ENCODE assay signal across 1 cellular context in the genomic region with DNA sequence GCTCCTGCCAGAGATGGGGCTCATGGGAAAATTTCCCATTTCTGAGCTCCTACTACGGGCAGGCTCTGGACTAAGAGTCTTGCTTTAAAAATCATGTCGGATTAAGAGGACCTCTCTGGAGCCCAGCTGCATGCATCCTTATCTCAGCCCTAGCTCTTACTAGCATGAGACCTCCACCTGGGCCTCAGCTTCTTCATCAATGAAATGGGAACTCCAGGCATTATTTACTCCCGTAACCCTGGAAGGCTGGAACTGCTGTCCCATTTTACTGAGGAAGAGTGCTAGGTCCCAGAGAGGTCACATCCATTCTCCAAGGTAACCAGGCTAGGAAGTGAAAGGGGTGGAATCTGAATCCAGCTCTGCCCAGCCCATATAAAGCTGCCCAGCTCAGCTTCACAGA.
TF ChIP-seq lines count a peak whose summit lies in the region.

No MANE protein-coding gene starts in this region.

TF ChIP-seq in GM23338, 12 proteins besides CTCF, POLR2A, EP300 and RAD21 (continued from another document):
- TF ChIP-seq, protein P1, sequence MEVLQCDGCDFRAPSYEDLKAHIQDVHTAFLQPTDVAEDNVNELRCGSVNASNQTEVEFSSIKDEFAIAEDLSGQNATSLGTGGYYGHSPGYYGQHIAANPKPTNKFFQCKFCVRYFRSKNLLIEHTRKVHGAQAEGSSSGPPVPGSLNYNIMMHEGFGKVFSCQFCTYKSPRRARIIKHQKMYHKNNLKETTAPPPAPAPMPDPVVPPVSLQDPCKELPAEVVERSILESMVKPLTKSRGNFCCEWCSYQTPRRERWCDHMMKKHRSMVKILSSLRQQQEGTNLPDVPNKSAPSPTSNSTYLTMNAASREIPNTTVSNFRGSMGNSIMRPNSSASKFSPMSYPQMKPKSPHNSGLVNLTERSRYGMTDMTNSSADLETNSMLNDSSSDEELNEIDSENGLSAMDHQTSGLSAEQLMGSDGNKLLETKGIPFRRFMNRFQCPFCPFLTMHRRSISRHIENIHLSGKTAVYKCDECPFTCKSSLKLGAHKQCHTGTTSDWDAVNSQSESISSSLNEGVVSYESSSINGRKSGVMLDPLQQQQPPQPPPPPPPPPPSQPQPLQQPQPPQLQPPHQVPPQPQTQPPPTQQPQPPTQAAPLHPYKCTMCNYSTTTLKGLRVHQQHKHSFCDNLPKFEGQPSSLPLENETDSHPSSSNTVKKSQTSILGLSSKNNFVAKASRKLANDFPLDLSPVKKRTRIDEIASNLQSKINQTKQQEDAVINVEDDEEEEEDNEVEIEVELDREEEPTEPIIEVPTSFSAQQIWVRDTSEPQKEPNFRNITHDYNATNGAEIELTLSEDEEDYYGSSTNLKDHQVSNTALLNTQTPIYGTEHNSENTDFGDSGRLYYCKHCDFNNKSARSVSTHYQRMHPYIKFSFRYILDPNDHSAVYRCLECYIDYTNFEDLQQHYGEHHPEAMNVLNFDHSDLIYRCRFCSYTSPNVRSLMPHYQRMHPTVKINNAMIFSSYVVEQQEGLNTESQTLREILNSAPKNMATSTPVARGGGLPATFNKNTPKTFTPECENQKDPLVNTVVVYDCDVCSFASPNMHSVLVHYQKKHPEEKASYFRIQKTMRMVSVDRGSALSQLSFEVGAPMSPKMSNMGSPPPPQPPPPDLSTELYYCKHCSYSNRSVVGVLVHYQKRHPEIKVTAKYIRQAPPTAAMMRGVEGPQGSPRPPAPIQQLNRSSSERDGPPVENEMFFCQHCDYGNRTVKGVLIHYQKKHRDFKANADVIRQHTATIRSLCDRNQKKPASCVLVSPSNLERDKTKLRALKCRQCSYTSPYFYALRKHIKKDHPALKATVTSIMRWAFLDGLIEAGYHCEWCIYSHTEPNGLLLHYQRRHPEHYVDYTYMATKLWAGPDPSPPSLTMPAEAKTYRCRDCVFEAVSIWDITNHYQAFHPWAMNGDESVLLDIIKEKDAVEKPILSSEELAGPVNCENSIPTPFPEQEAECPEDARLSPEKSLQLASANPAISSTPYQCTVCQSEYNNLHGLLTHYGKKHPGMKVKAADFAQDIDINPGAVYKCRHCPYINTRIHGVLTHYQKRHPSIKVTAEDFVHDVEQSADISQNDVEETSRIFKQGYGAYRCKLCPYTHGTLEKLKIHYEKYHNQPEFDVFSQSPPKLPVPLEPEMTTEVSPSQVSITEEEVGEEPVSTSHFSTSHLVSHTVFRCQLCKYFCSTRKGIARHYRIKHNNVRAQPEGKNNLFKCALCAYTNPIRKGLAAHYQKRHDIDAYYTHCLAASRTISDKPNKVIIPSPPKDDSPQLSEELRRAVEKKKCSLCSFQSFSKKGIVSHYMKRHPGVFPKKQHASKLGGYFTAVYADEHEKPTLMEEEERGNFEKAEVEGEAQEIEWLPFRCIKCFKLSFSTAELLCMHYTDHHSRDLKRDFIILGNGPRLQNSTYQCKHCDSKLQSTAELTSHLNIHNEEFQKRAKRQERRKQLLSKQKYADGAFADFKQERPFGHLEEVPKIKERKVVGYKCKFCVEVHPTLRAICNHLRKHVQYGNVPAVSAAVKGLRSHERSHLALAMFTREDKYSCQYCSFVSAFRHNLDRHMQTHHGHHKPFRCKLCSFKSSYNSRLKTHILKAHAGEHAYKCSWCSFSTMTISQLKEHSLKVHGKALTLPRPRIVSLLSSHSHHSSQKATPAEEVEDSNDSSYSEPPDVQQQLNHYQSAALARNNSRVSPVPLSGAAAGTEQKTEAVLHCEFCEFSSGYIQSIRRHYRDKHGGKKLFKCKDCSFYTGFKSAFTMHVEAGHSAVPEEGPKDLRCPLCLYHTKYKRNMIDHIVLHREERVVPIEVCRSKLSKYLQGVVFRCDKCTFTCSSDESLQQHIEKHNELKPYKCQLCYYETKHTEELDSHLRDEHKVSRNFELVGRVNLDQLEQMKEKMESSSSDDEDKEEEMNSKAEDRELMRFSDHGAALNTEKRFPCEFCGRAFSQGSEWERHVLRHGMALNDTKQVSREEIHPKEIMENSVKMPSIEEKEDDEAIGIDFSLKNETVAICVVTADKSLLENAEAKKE (CRISPR knock-in tag; IDR thresholded peaks at IDR 0.05): no peak
- TF ChIP-seq NANOG (IDR thresholded peaks at IDR 0.05; ENCODE audit: borderline replicate concordance) (no peak), JUNB (IDR thresholded peaks at IDR 0.05; ENCODE audit: unreplicated experiment) (no peak), EZH2 (IDR thresholded peaks at IDR 0.05; ENCODE audit: low read depth, unreplicated experiment) (no peak)
- TF ChIP-seq, protein P2, sequence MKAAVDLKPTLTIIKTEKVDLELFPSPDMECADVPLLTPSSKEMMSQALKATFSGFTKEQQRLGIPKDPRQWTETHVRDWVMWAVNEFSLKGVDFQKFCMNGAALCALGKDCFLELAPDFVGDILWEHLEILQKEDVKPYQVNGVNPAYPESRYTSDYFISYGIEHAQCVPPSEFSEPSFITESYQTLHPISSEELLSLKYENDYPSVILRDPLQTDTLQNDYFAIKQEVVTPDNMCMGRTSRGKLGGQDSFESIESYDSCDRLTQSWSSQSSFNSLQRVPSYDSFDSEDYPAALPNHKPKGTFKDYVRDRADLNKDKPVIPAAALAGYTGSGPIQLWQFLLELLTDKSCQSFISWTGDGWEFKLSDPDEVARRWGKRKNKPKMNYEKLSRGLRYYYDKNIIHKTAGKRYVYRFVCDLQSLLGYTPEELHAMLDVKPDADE (IDR thresholded peaks at IDR 0.05): no peak
TF ChIP-seq in GM23338: peak in this region for 0.
